9 cellular contexts compared by ENCODE assay signal in the genomic region with DNA sequence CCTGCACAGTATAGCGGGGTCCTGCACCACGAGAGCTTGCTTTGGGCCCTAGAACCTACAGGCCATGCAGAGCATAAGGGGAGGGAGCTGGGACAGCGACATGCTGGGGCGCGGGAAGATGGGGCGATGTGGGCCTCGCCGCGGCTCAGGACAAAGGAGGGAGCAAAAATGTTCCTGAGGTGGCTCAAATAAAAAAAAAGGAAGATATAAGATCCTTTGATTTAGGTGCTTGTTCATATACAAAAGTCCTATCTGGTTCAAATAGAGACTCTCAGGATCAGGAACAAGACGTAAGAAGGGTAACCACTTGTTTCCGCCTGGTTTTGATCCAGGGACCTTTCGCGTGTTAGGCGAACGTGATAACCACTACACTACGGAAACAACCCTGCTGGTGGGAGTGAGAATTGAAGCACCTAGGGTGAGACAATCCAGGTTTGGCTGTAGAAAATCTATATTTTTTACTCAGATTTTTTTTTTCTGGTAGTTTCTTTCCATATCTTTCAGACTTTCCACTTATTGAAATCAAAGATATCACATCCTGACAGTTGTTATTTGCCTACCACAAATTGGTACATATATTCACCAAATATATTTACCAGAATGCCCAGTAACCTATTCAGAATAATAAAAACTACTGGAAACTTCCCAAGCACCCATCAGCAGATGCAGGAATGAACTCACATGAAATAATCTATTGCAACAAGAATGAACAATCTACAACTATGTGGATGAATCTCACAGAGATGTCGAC.
DNase-seq lines count a peak whose midpoint lies in the region; ATAC-seq and TF ChIP-seq lines count a peak whose summit lies in the region.
"Had no signal": no experiment of that assay in that cellular context is flagged by ENCODE, and none has a peak within 500 bp of the region (broad histone marks: within the 10 kb centered on the region; RNA-seq: fewer than 3 reads in every experiment).

No MANE protein-coding gene starts in this region.

- DNase-seq in activated CD4-positive, alpha-beta T cell treated with anti-CD3 and anti-CD28 coated beads for 48 hours = peak; percentile 82
- no peak for DNase-seq in activated CD4-positive, alpha-beta T cell treated with anti-CD3 and anti-CD28 coated beads, Interleukin-2, amount 50 U/mL, for 4 hours
- DNase-seq in NCI-H1105 (lab: John Stamatoyannopoulos, UW) (peak; percentile 11), inferior parietal cortex (ENCODE audit: extremely low spot score) (peak; percentile 34), mesenteric fat pad (ENCODE audit: low spot score) (no peak), tibial nerve (ENCODE audit: low spot score in 2 of 2) (no peak)
- DNase-seq in activated CD8-positive, alpha-beta memory T cell treated with anti-CD3 and anti-CD28 coated beads, Interleukin-2, amount 50 U/mL, for 48 hours = peak; percentile 89

- TF ChIP-seq CTCF in tibial nerve (IDR thresholded peaks at IDR 0.05) = peak in 1 of 5 experiments; percentile 4

- H3K36me3 ChIP-seq in tibial nerve = no peaks in the 10 kb centered on the region

- no peak for ATAC-seq in GM19351 (IDR thresholded peaks at IDR 0.05; ENCODE audit: unreplicated experiment)
- ATAC-seq: effector memory CD8-positive, alpha-beta T cell had no signal

- TF ChIP-seq EP300 in tibial nerve (IDR thresholded peaks at IDR 0.05) = no peak

- peaks cover 0 to 28% (median 0%) of the 10 kb centered on the region in 4 donors for H3K9me3 ChIP-seq in tibial nerve

- H3K4me1 ChIP-seq in tibial nerve = no peaks in the 10 kb centered on the region

- H3K27ac ChIP-seq in tibial nerve = no peak overlapping the region

- H3K4me3 ChIP-seq in tibial nerve = no peak overlapping the region

- 6 to 7% methylated on average over 17 of the region's 17 CpGs for WGBS in tibial nerve, 2 donors

- peaks cover 0 to 35% of the 10 kb centered on the region in 2 donors for H3K27me3 ChIP-seq in tibial nerve

- TF ChIP-seq POLR2A in tibial nerve (IDR thresholded peaks at IDR 0.05) = no peak

Comparison
In these comparisons a context has a peak if more than half of its experiments do, and no peak if none do; other contexts are left out.
1. DNase-seq: peak in activated CD4-positive, alpha-beta T cell treated with anti-CD3 and anti-CD28 coated beads for 48 hours (single experiment), NCI-H1105 (single experiment), activated CD8-positive, alpha-beta memory T cell treated with anti-CD3 and anti-CD28 coated beads, Interleukin-2, amount 50 U/mL, for 48 hours (single experiment) and inferior parietal cortex (single experiment); none in activated CD4-positive, alpha-beta T cell treated with anti-CD3 and anti-CD28 coated beads, Interleukin-2, amount 50 U/mL, for 4 hours (0 of 2), mesenteric fat pad (single experiment) and tibial nerve (0 of 2).